ENCODE assay signal across 15 cellular contexts in the genomic region with DNA sequence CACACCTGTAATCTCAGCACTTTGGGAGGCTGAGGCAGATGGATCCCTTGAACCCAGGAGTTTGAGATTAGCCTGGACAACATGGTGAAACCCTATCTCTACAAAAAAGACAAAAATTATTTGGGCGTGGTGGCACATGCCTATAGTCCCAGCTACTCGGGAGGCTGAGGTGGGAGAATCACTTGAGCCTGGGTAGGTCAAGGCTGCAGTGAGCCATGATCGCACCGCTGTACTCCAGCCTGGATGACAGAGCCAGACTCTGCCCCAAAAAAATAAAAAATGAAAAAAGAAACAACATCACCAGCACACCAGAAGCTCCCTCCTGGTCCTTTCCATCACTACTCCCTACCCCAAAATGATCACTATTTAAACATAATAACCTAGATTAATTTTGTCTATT.
DNase-seq lines count a peak whose midpoint lies in the region; ATAC-seq lines count a peak whose summit lies in the region.
"Had no signal": no experiment of that assay in that cellular context is flagged by ENCODE, and none has a peak within 500 bp of the region (broad histone marks: within the 10 kb centered on the region; RNA-seq: fewer than 3 reads in every experiment).

No MANE protein-coding gene starts in this region.

- H3K4me3 Mint-ChIP-seq in activated naive CD4-positive, alpha-beta T cell treated with anti-CD3 and anti-CD28 coated beads, Interleukin-2, amount 50 U/mL, for 24 hours = peak overlapping the region; percentile 47
- H3K4me3 Mint-ChIP-seq in stimulated activated memory B cell treated with anti-CD40 and anti-IgM and Interleukin-4, amounts not matched to agents 10 μg/mL and 1 μg/mL and 100 μg/mL, for 72 hours = peak overlapping the region; percentile 12
- H3K4me3 Mint-ChIP-seq: activated naive CD4-positive, alpha-beta T cell treated with anti-CD3 and anti-CD28 coated beads, Interleukin-2, amount 10 ng/mL, durations not matched to agents 7 days and 5 days; dendritic cell treated with granulocyte-macrophage colony-stimulating factor and Interleukin-4, amounts not matched to agents 40 ng/mL and 50 ng/mL, for 4 days had no signal

- H3K36me3 Mint-ChIP-seq in activated naive CD4-positive, alpha-beta T cell treated with anti-CD3 and anti-CD28 coated beads, Interleukin-2, amount 50 U/mL, for 24 hours = peaks cover 9% of the 10 kb centered on the region
- H3K36me3 Mint-ChIP-seq in stimulated activated memory B cell treated with anti-CD40 and anti-IgM and Interleukin-4, amounts not matched to agents 10 μg/mL and 1 μg/mL and 100 μg/mL, for 72 hours = peaks cover 10% of the 10 kb centered on the region

- ATAC-seq in stimulated activated memory B cell treated with anti-CD40 and anti-IgM and Interleukin-4, amounts not matched to agents 10 μg/mL and 1 μg/mL and 100 μg/mL, for 72 hours = no peak
- ATAC-seq: left cardiac atrium had no signal

- no peak for DNase-seq in activated naive CD4-positive, alpha-beta T cell (lab: John Stamatoyannopoulos, UW)
- no peak for DNase-seq in SK-N-MC (ENCODE audit: low read depth, low spot score)
- no peak for DNase-seq in epithelial cell of prostate (ENCODE audit: low read depth, low spot score)
- no peak for DNase-seq in islet precursor cell
- no peak for DNase-seq in nucleus accumbens (lab: John Stamatoyannopoulos, UW)
- no peak for DNase-seq in ACHN
- DNase-seq: activated CD4-positive, alpha-beta T cell treated with anti-CD3 and anti-CD28 coated beads, Interleukin-2, amount 50 U/mL, for 1 hour; activated naive CD4-positive, alpha-beta T cell treated with anti-CD3 and anti-CD28 coated beads, Interleukin-2, amount 10 ng/mL, durations not matched to agents 7 days and 5 days; EL; H7; left cardiac atrium; NCI-H187 had no signal

- no peak overlapping the region for H3K9ac ChIP-seq in SK-N-MC (ENCODE audit: insufficient read length)

- H3K9me3 ChIP-seq in SK-N-MC (ENCODE audit: low read depth, low read length) = no peaks in the 10 kb centered on the region

- peaks cover 29% of the 10 kb centered on the region for H3K36me3 ChIP-seq in SK-N-MC (ENCODE audit: insufficient read depth, low read length)

- H3K9me3 Mint-ChIP-seq in activated naive CD4-positive, alpha-beta T cell treated with anti-CD3 and anti-CD28 coated beads, Interleukin-2, amount 50 U/mL, for 24 hours = no peaks in the 10 kb centered on the region
- H3K9me3 Mint-ChIP-seq in stimulated activated memory B cell treated with anti-CD40 and anti-IgM and Interleukin-4, amounts not matched to agents 10 μg/mL and 1 μg/mL and 100 μg/mL, for 72 hours = no peaks in the 10 kb centered on the region
- H3K9me3 Mint-ChIP-seq: activated naive CD4-positive, alpha-beta T cell treated with anti-CD3 and anti-CD28 coated beads, Interleukin-2, amount 10 ng/mL, durations not matched to agents 7 days and 5 days; dendritic cell treated with granulocyte-macrophage colony-stimulating factor and Interleukin-4, amounts not matched to agents 40 ng/mL and 50 ng/mL, for 4 days had no signal

- H3K4me1 Mint-ChIP-seq in activated naive CD4-positive, alpha-beta T cell treated with anti-CD3 and anti-CD28 coated beads, Interleukin-2, amount 50 U/mL, for 24 hours = peaks cover 68% of the 10 kb centered on the region
- H3K4me1 Mint-ChIP-seq in stimulated activated memory B cell treated with anti-CD40 and anti-IgM and Interleukin-4, amounts not matched to agents 10 μg/mL and 1 μg/mL and 100 μg/mL, for 72 hours = peaks cover 45% of the 10 kb centered on the region

- no peaks in the 10 kb centered on the region for H3K27me3 Mint-ChIP-seq in activated naive CD4-positive, alpha-beta T cell treated with anti-CD3 and anti-CD28 coated beads, Interleukin-2, amount 50 U/mL, for 24 hours
- no peaks in the 10 kb centered on the region for H3K27me3 Mint-ChIP-seq in stimulated activated memory B cell treated with anti-CD40 and anti-IgM and Interleukin-4, amounts not matched to agents 10 μg/mL and 1 μg/mL and 100 μg/mL, for 72 hours
- H3K27me3 Mint-ChIP-seq: dendritic cell treated with granulocyte-macrophage colony-stimulating factor and Interleukin-4, amounts not matched to agents 40 ng/mL and 50 ng/mL, for 4 days had no signal

- in situ Hi-C loops in ACHN (cut with HindIII; ENCODE audit: low pct_ligation_motif_present, low pct_unique_long_range_greater_than_20kb, low sequenced_read_pairs) = no loop called here

- no peak overlapping the region for H3K27ac ChIP-seq in SK-N-MC
- peak overlapping the region; percentile 94 for H3K27ac ChIP-seq in epithelial cell of prostate

- H3K27ac Mint-ChIP-seq in activated naive CD4-positive, alpha-beta T cell treated with anti-CD3 and anti-CD28 coated beads, Interleukin-2, amount 50 U/mL, for 24 hours = no peak overlapping the region
- H3K27ac Mint-ChIP-seq in stimulated activated memory B cell treated with anti-CD40 and anti-IgM and Interleukin-4, amounts not matched to agents 10 μg/mL and 1 μg/mL and 100 μg/mL, for 72 hours = no peak overlapping the region
- H3K27ac Mint-ChIP-seq: activated naive CD4-positive, alpha-beta T cell treated with anti-CD3 and anti-CD28 coated beads, Interleukin-2, amount 10 ng/mL, durations not matched to agents 7 days and 5 days; dendritic cell treated with granulocyte-macrophage colony-stimulating factor and Interleukin-4, amounts not matched to agents 40 ng/mL and 50 ng/mL, for 4 days had no signal

- peak overlapping the region; percentile 99 for H3K4me3 ChIP-seq in SK-N-MC
